8 cellular contexts compared by ENCODE assay signal in genomic region chr12:62466018-62466595, GRCh38. TPM values are rescaled to one million over a fixed set of nuclear protein-coding genes. Genes with fewer than 3 reads are reported as not detected.
DNase-seq lines count a peak whose midpoint lies in the region; ATAC-seq and TF ChIP-seq lines count a peak whose summit lies in the region.

No MANE protein-coding gene starts in this region.

- H3K36me3 Mint-ChIP-seq in activated naive CD4-positive, alpha-beta T cell treated with anti-CD3 and anti-CD28 coated beads for 36 hours (ENCODE audit: low read depth), result peaks cover 2% of the 10 kb centered on the region
- no peaks in the 10 kb centered on the region for H3K36me3 Mint-ChIP-seq in nephron (ENCODE audit: low read depth)

- ATAC-seq in GM18499 (IDR thresholded peaks at IDR 0.05; ENCODE audit: insufficient read depth, unreplicated experiment) (peak; percentile 29), HG02938 (IDR thresholded peaks at IDR 0.05; ENCODE audit: unreplicated experiment) (peak; percentile 41), foreskin keratinocyte (peak; percentile 51)

- peaks cover 8% of the 10 kb centered on the region for H3K4me1 ChIP-seq in foreskin keratinocyte

- H3K4me3 Mint-ChIP-seq in activated naive CD4-positive, alpha-beta T cell treated with anti-CD3 and anti-CD28 coated beads for 36 hours, result peak overlapping the region; percentile 74
- H3K4me3 Mint-ChIP-seq in nephron, result peak overlapping the region; percentile 86 to 99 (median 99)

- peaks cover 15% of the 10 kb centered on the region for H3K4me1 Mint-ChIP-seq in activated naive CD4-positive, alpha-beta T cell treated with anti-CD3 and anti-CD28 coated beads for 36 hours (ENCODE audit: low read depth)
- peaks cover 18% of the 10 kb centered on the region for H3K4me1 Mint-ChIP-seq in nephron

- no peak for TF ChIP-seq CTCF in foreskin keratinocyte (conservative IDR thresholded peaks at IDR 0.05)
- no peak for TF ChIP-seq CTCF in nephron (IDR thresholded peaks at IDR 0.05; ENCODE audit: unreplicated experiment in 3 of 3)

- CTCF ChIA-PET in activated naive CD4-positive, alpha-beta T cell treated with anti-CD3 and anti-CD28 coated beads for 36 hours (lab: Charles Lee), result interaction anchor here (0.6 to 4.1 kb wide), 5 partner anchors 15 to 328 kb away, joined by 3 to 24 read pairs (median 3); no protein-coding TSS in a partner anchor

- H3K9me3 Mint-ChIP-seq in activated naive CD4-positive, alpha-beta T cell treated with anti-CD3 and anti-CD28 coated beads for 36 hours, result peaks cover 7% of the 10 kb centered on the region
- peaks cover 15% of the 10 kb centered on the region for H3K9me3 Mint-ChIP-seq in nephron

- H3K27ac Mint-ChIP-seq in activated naive CD4-positive, alpha-beta T cell treated with anti-CD3 and anti-CD28 coated beads for 36 hours, result peak overlapping the region; percentile 85
- peak overlapping the region; percentile 92 to 96 (median 92) for H3K27ac Mint-ChIP-seq in nephron

- H3K27me3 ChIP-seq in foreskin keratinocyte, result no peaks in the 10 kb centered on the region

- H3K27ac ChIP-seq in foreskin keratinocyte, result peak overlapping the region; percentile 56

- intact Hi-C loops in activated naive CD4-positive, alpha-beta T cell treated with anti-CD3 and anti-CD28 coated beads for 36 hours (cut with micrococcal nuclease), result loop anchor here (1.0 to 2.0 kb wide), 5 partner anchors 28 to 1313 kb away; partner anchors contain the start of genes RXYLT1 and USP15

- H3K27me3 Mint-ChIP-seq in activated naive CD4-positive, alpha-beta T cell treated with anti-CD3 and anti-CD28 coated beads for 36 hours (ENCODE audit: low read depth), result no peaks in the 10 kb centered on the region
- H3K27me3 Mint-ChIP-seq in nephron (ENCODE audit: low read depth), result peaks cover 4% of the 10 kb centered on the region

- DNase-seq in AG08396 (ENCODE audit: low spot score), result peak; percentile 74
- peak; percentile 49 for DNase-seq in NCI-H748 (lab: John Stamatoyannopoulos, UW; ENCODE audit: unreplicated experiment)
- peak; percentile 44 for DNase-seq in activated naive CD4-positive, alpha-beta T cell treated with anti-CD3 and anti-CD28 coated beads for 36 hours
- DNase-seq in foreskin keratinocyte, result peak in 1 of 2 donors; percentile 45
- no peak for DNase-seq in stimulated activated naive CD4-positive, alpha-beta T cell treated with Interleukin-2 at 50 U/mL for 16 hours (lab: John Stamatoyannopoulos, UW)

RNA-seq across cellular contexts. Expression of gene MON2, which starts 0.5 kb away (rescaled TPM):
- 10 to 100 TPM; 29.2 to 29.8 TPM for total RNA-seq in activated naive CD4-positive, alpha-beta T cell treated with anti-CD3 and anti-CD28 coated beads for 36 hours
- total RNA-seq in foreskin keratinocyte, result 19.0 and 20.1 TPM in 2 replicates
- 5.0 and 5.3 TPM in 2 replicates for polyA plus RNA-seq in foreskin keratinocyte
